Comparison of ENCODE assay signal across 33 cellular contexts in genomic region chr11:126808851-126809250, GRCh38.
DNase-seq lines count a peak whose midpoint lies in the region; ATAC-seq, FAIRE-seq and TF ChIP-seq lines count a peak whose summit lies in the region.
"Had no signal": no experiment of that assay in that cellular context is flagged by ENCODE, and none has a peak within 500 bp of the region (broad histone marks: within the 10 kb centered on the region; RNA-seq: fewer than 3 reads in every experiment).

No MANE protein-coding gene starts in this region.

- no peak for FAIRE-seq in astrocyte (lab: Jason Lieb, UNC)
- FAIRE-seq: D721Med had no signal

- TF ChIP-seq CTCF in astrocyte (IDR thresholded peaks at IDR 0.05; ENCODE audit: insufficient read depth, low read depth, low read length) (no peak), nephron progenitor cell (IDR thresholded peaks at IDR 0.05) (no peak)

- H3K9ac ChIP-seq in astrocyte (ENCODE audit: low read length), result no peak overlapping the region

- no peaks in the 10 kb centered on the region for H4K20me1 ChIP-seq in astrocyte (ENCODE audit: insufficient read depth, low read length)

- no peak overlapping the region for H3K4me3 ChIP-seq in astrocyte (ENCODE audit: insufficient read depth, low read depth, low read length)
- H3K4me3 ChIP-seq: breast epithelium, colonic mucosa, heart left ventricle, skin epidermis, stomach, upper lobe of left lung had no signal

- H3K79me2 ChIP-seq in astrocyte (ENCODE audit: insufficient read depth, low read length), result no peaks in the 10 kb centered on the region

- no peaks in the 10 kb centered on the region for H3K36me3 Mint-ChIP-seq in astrocyte (ENCODE audit: low read depth, unreplicated experiment)
- H3K36me3 Mint-ChIP-seq in nephron progenitor cell (ENCODE audit: low read depth), result no peaks in the 10 kb centered on the region
- no peaks in the 10 kb centered on the region for H3K36me3 Mint-ChIP-seq in stimulated activated effector memory CD8-positive, alpha-beta T cell treated with anti-CD3 and anti-CD28 coated beads, Interleukin-12 subunit alpha, Interleukin-12 subunit beta, amount 100 ng/mL, for 72 hours
- H3K36me3 Mint-ChIP-seq: CD4-positive, CD25-positive, alpha-beta regulatory T cell; naive B cell had no signal

- no peaks in the 10 kb centered on the region for H3K9me3 ChIP-seq in astrocyte (ENCODE audit: insufficient read depth, low read depth, low read length)
- H3K9me3 ChIP-seq: breast epithelium, colonic mucosa, heart left ventricle, stomach, upper lobe of left lung had no signal

- peaks cover 5% of the 10 kb centered on the region for H3K4me1 ChIP-seq in astrocyte (ENCODE audit: insufficient read depth, low read length)
- H3K4me1 ChIP-seq: breast epithelium, colonic mucosa, heart left ventricle, stomach had no signal

- H3K4me3 Mint-ChIP-seq in astrocyte (ENCODE audit: unreplicated experiment) (no peak overlapping the region), nephron progenitor cell (no peak overlapping the region)
- H3K4me3 Mint-ChIP-seq in stimulated activated effector memory CD8-positive, alpha-beta T cell treated with anti-CD3 and anti-CD28 coated beads, Interleukin-12 subunit alpha, Interleukin-12 subunit beta, amount 100 ng/mL, for 72 hours, result no peak overlapping the region
- H3K4me3 Mint-ChIP-seq: activated CD4-positive, alpha-beta T cell treated with anti-CD3 and anti-CD28 coated beads, Interleukin-2, amount 10 ng/mL, durations not matched to agents 7 days and 5 days; activated naive CD8-positive, alpha-beta T cell treated with anti-CD3 and anti-CD28 coated beads, Interleukin-2, amount 50 U/mL, for 24 hours; CD4-positive, CD25-positive, alpha-beta regulatory T cell; naive B cell had no signal

- no peaks in the 10 kb centered on the region for H3K36me3 ChIP-seq in astrocyte (ENCODE audit: insufficient read depth, low read length)
- H3K36me3 ChIP-seq: breast epithelium, colonic mucosa, heart left ventricle, stomach, upper lobe of left lung, WERI-Rb-1 had no signal

- no peak overlapping the region for H2AFZ ChIP-seq in astrocyte (ENCODE audit: low read depth, low read length)

- no peaks in the 10 kb centered on the region for H3K4me1 Mint-ChIP-seq in astrocyte (ENCODE audit: low read depth, unreplicated experiment)
- H3K4me1 Mint-ChIP-seq in nephron progenitor cell, result peaks cover 37% of the 10 kb centered on the region
- no peaks in the 10 kb centered on the region for H3K4me1 Mint-ChIP-seq in stimulated activated effector memory CD8-positive, alpha-beta T cell treated with anti-CD3 and anti-CD28 coated beads, Interleukin-12 subunit alpha, Interleukin-12 subunit beta, amount 100 ng/mL, for 72 hours
- H3K4me1 Mint-ChIP-seq: activated CD4-positive, alpha-beta T cell treated with anti-CD3 and anti-CD28 coated beads, Interleukin-2, amount 10 ng/mL, durations not matched to agents 7 days and 5 days; activated naive CD8-positive, alpha-beta T cell treated with anti-CD3 and anti-CD28 coated beads, Interleukin-2, amount 50 U/mL, for 24 hours; CD4-positive, CD25-positive, alpha-beta regulatory T cell; naive B cell had no signal

- H3K27me3 Mint-ChIP-seq in astrocyte (ENCODE audit: low read depth, unreplicated experiment) (peaks cover 30% of the 10 kb centered on the region), nephron progenitor cell (ENCODE audit: low read depth, poor library complexity) (peaks cover 12% of the 10 kb centered on the region)
- H3K27me3 Mint-ChIP-seq: activated CD4-positive, alpha-beta T cell treated with anti-CD3 and anti-CD28 coated beads, Interleukin-2, amount 10 ng/mL, durations not matched to agents 7 days and 5 days had no signal

- DNase-seq in Ammon's horn (ENCODE audit: low spot score) (peak; percentile 76), astrocyte (ENCODE audit: low read depth) (no peak), hepatic stellate cell (ENCODE audit: low spot score) (peak; percentile 23), nephron progenitor cell (no peak), T-helper 1 cell (no peak), RKO (ENCODE audit: low spot score) (no peak)
- no peak for DNase-seq in stimulated activated effector memory CD8-positive, alpha-beta T cell treated with anti-CD3 and anti-CD28 coated beads, Interleukin-12 subunit alpha, Interleukin-12 subunit beta, amount 100 ng/mL, for 72 hours (ENCODE audit: low spot score in 2 of 2)
- DNase-seq: 8988T; activated CD4-positive, alpha-beta T cell treated with anti-CD3 and anti-CD28 coated beads, Interleukin-2, amount 10 ng/mL, durations not matched to agents 7 days and 5 days; activated naive CD8-positive, alpha-beta T cell treated with anti-CD3 and anti-CD28 coated beads, Interleukin-2, amount 50 U/mL, for 24 hours; activated T-cell treated with anti-CD3 and anti-CD28 coated beads, Interleukin-2, amount 50 U/mL, for 48 hours; CD4-positive, CD25-positive, alpha-beta regulatory T cell; colonic mucosa; effector memory CD4-positive, alpha-beta T cell; heart left ventricle; KG1; left colon; mesenchymal stem cell; MM.1S; naive B cell; NCI-H1417 treated with DMSO at 0.1 percent for 48 hours; NCI-H345; OCI-M1; SHP77 treated with DMSO at 0.1 percent for 48 hours; stimulated activated CD8-positive, alpha-beta memory T cell treated with anti-CD3 and anti-CD28 coated beads, Interleukin-4, amount 100 ng/mL, for 48 hours; stomach; upper lobe of left lung; WERI-Rb-1 had no signal

- H3K27ac Mint-ChIP-seq in astrocyte (ENCODE audit: unreplicated experiment) (no peak overlapping the region), nephron progenitor cell (peak overlapping the region; percentile 20)
- H3K27ac Mint-ChIP-seq in stimulated activated effector memory CD8-positive, alpha-beta T cell treated with anti-CD3 and anti-CD28 coated beads, Interleukin-12 subunit alpha, Interleukin-12 subunit beta, amount 100 ng/mL, for 72 hours, result no peak overlapping the region
- H3K27ac Mint-ChIP-seq: activated CD4-positive, alpha-beta T cell treated with anti-CD3 and anti-CD28 coated beads, Interleukin-2, amount 10 ng/mL, durations not matched to agents 7 days and 5 days; activated naive CD8-positive, alpha-beta T cell treated with anti-CD3 and anti-CD28 coated beads, Interleukin-2, amount 50 U/mL, for 24 hours; CD4-positive, CD25-positive, alpha-beta regulatory T cell; naive B cell had no signal

- H3K4me2 ChIP-seq in astrocyte (ENCODE audit: low read length), result peak overlapping the region; percentile 34

- no peak overlapping the region for H3K27ac ChIP-seq in astrocyte (ENCODE audit: low read depth, low read length)
- H3K27ac ChIP-seq: breast epithelium, colonic mucosa, heart left ventricle, skin epidermis, stomach, upper lobe of left lung, WERI-Rb-1 had no signal

- H3K9me3 Mint-ChIP-seq in astrocyte (ENCODE audit: unreplicated experiment) (no peaks in the 10 kb centered on the region), nephron progenitor cell (no peaks in the 10 kb centered on the region)
- H3K9me3 Mint-ChIP-seq in stimulated activated effector memory CD8-positive, alpha-beta T cell treated with anti-CD3 and anti-CD28 coated beads, Interleukin-12 subunit alpha, Interleukin-12 subunit beta, amount 100 ng/mL, for 72 hours, result no peaks in the 10 kb centered on the region
- H3K9me3 Mint-ChIP-seq: activated CD4-positive, alpha-beta T cell treated with anti-CD3 and anti-CD28 coated beads, Interleukin-2, amount 10 ng/mL, durations not matched to agents 7 days and 5 days; activated naive CD8-positive, alpha-beta T cell treated with anti-CD3 and anti-CD28 coated beads, Interleukin-2, amount 50 U/mL, for 24 hours; CD4-positive, CD25-positive, alpha-beta regulatory T cell had no signal

- no peaks in the 10 kb centered on the region for H3K27me3 ChIP-seq in astrocyte (ENCODE audit: insufficient read depth, low read length)
- H3K27me3 ChIP-seq: breast epithelium, colonic mucosa, stomach, upper lobe of left lung had no signal

- no peak for ATAC-seq in stimulated activated effector memory CD8-positive, alpha-beta T cell treated with anti-CD3 and anti-CD28 coated beads, Interleukin-12 subunit alpha, Interleukin-12 subunit beta, amount 100 ng/mL, for 72 hours
- no peak for ATAC-seq in GM18502 (IDR thresholded peaks at IDR 0.05; ENCODE audit: poor library complexity, unreplicated experiment)
- ATAC-seq: activated naive CD8-positive, alpha-beta T cell treated with anti-CD3 and anti-CD28 coated beads, Interleukin-2, amount 50 U/mL, for 24 hours; HCT116; heart left ventricle; left colon had no signal

Comparison
In these comparisons a context has a peak if more than half of its experiments do, and no peak if none do; other contexts are left out.
1. DNase-seq: peak in Ammon's horn (single experiment) and hepatic stellate cell (single experiment); none in astrocyte (single experiment), nephron progenitor cell (single experiment), T-helper 1 cell (0 of 5), RKO (single experiment) and stimulated activated effector memory CD8-positive, alpha-beta T cell treated with anti-CD3 and anti-CD28 coated beads, Interleukin-12 subunit alpha, Interleukin-12 subunit beta, amount 100 ng/mL, for 72 hours (0 of 2).